In the genomic region with DNA sequence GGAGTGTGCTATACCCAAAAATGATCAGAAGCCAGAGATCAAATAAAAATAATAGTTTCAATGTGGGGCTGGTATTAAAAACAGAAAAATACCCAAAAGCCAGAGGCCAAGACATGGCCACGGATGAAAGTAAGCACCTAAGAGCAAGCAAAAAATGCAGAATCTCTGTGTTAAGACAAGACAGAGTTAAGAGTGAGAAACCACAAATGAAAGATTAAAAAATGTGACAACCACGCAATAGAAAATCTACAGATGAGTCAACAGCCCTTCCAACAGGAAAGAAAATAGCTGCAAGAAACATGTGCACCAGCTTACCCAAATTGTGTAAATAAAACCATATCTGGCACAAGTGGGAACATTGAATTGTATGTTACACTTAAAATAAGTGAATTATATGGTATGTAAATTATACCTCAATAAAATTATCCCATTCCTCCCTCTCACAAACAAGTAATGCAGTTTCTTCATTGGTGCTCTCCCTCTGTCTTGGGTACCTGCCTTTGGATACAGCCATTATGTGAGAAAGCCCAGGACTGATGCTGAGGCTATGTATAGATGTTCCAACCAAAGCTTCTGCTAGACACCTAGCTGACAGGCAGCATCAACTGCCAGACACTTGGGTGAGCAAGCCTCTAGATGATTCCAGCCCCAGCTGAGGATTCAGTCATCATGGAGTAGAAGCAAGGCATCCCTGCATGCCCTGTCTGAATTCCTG, we compare ENCODE assay signal across 10 cellular contexts. TPM values are rescaled to one million over a fixed set of nuclear protein-coding genes. Genes with fewer than 3 reads are reported as not detected.
DNase-seq lines count a peak whose midpoint lies in the region; ATAC-seq and TF ChIP-seq lines count a peak whose summit lies in the region.
"Had no signal": no experiment of that assay in that cellular context is flagged by ENCODE, and none has a peak within 500 bp of the region (broad histone marks: within the 10 kb centered on the region; RNA-seq: fewer than 3 reads in every experiment).

No MANE protein-coding gene starts in this region.

- H3K36me3 Mint-ChIP-seq in effector memory CD8-positive, alpha-beta T cell (ENCODE audit: insufficient read depth): no peaks in the 10 kb centered on the region

- intact Hi-C loops in testis (cut with DNase I; ENCODE audit: low total_unique reads): no loop called here

- H3K27ac Mint-ChIP-seq in effector memory CD8-positive, alpha-beta T cell: peak overlapping the region; percentile 3 to 56
- H3K27ac Mint-ChIP-seq: nephron progenitor cell had no signal

- DNase-seq in effector memory CD8-positive, alpha-beta T cell: no peak
- DNase-seq in COR-L47 (lab: John Stamatoyannopoulos, UW) (no peak), testis (no peak)
- DNase-seq in stimulated activated CD4-positive, alpha-beta T cell treated with anti-CD3 and anti-CD28 coated beads, Interleukin-15, amount 100 ng/mL, for 24 hours: no peak
- DNase-seq: DMS79, KG1, nephron progenitor cell had no signal

- WGBS in testis, 2 donors: 89 to 92% methylated on average over 2 of the region's 2 CpGs

- peaks cover 19% of the 10 kb centered on the region in 2 donors for H3K4me1 Mint-ChIP-seq in effector memory CD8-positive, alpha-beta T cell (ENCODE audit: low read depth in 2 of 2)
- H3K4me1 Mint-ChIP-seq: nephron progenitor cell had no signal

- no peaks in the 10 kb centered on the region for H3K9me3 ChIP-seq in testis

- TF ChIP-seq POLR2A in testis (IDR thresholded peaks at IDR 0.05): no peak

- H3K4me3 ChIP-seq in testis: no peak overlapping the region

- no peak overlapping the region for H3K27ac ChIP-seq in testis

- peak; percentile 77 for ATAC-seq in GM18870 (IDR thresholded peaks at IDR 0.05; ENCODE audit: unreplicated experiment)
- peak; percentile 51 for ATAC-seq in GM21515 (IDR thresholded peaks at IDR 0.05; ENCODE audit: unreplicated experiment)
- peak; percentile 53 for ATAC-seq in HG03103 (IDR thresholded peaks at IDR 0.05; ENCODE audit: low read depth, unreplicated experiment)
- peak; percentile 87 for ATAC-seq in effector memory CD8-positive, alpha-beta T cell (replicated peaks)

- H3K9me3 Mint-ChIP-seq in effector memory CD8-positive, alpha-beta T cell: no peaks in the 10 kb centered on the region
- H3K9me3 Mint-ChIP-seq: nephron progenitor cell had no signal

- H3K4me1 ChIP-seq in testis: no peaks in the 10 kb centered on the region

- no peak for TF ChIP-seq CTCF in testis (IDR thresholded peaks at IDR 0.05)

- no peaks in the 10 kb centered on the region for H3K27me3 ChIP-seq in testis

- H3K36me3 ChIP-seq in testis (ENCODE audit: low read depth, missing control alignments): no peaks in the 10 kb centered on the region

- H3K27me3 Mint-ChIP-seq in effector memory CD8-positive, alpha-beta T cell: no peaks in the 10 kb centered on the region

- peak overlapping the region; percentile 5 to 6 for H3K4me3 Mint-ChIP-seq in effector memory CD8-positive, alpha-beta T cell
- H3K4me3 Mint-ChIP-seq: nephron progenitor cell had no signal

RNA-seq across cellular contexts. Expression of a gene that starts 55.3 kb away (rescaled TPM):
- 10 to 100 TPM; 23.4 to 23.8 TPM for total RNA-seq in testis
- polyA plus RNA-seq in testis (ENCODE audit: insufficient read depth, low read depth, low replicate concordance): 12.4 TPM
